ENCODE assay signal across 18 cellular contexts in the genomic region with DNA sequence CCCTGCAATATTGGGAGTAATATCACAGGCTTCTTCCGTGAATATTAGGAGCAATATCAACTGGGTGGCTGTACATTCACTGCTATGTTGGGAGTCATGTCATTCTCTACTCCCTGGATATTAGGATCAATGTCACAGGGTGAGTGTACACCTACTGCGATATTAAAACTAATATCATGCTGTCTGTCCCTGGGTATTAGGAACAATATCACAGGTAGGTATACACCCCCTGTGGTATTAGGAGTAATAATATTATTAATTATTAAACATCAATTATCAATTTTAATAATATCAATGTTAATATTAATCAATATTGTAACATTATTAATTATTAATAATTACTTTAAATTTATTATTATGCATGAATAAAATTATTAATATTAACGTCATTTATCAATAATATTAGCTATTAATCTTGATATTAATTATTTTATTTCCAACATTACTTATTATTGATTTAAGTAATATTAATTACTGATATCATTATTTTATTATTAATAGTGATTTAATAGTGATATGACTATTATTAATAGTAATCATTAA.
A peak's percentile ranks its signal among the peaks of the same experiment; 100 is the strongest.
DNase-seq lines count a peak whose midpoint lies in the region; ATAC-seq, FAIRE-seq and TF ChIP-seq lines count a peak whose summit lies in the region.
"Had no signal": no experiment of that assay in that cellular context is flagged by ENCODE, and none has a peak within 500 bp of the region (broad histone marks: within the 10 kb centered on the region; RNA-seq: fewer than 3 reads in every experiment).

No MANE protein-coding gene starts in this region.

- H3K27me3 ChIP-seq in ovary, result no peaks in the 10 kb centered on the region

- H3K4me3 ChIP-seq in ovary, result no peak overlapping the region
- H3K4me3 ChIP-seq: GM23338 had no signal

- WGBS in ovary, 3 donors, result 75 to 90% (median 87%) methylated on average over 3 of the region's 3 CpGs

- no peak for TF ChIP-seq CTCF in WTC11 (IDR thresholded peaks at IDR 0.05)
- no peak for TF ChIP-seq CTCF in ovary (IDR thresholded peaks at IDR 0.05)

- POLR2A ChIA-PET in WTC11 (lab: Charles Lee), result no interaction called here

- H3K27ac ChIP-seq in ovary, result no peak overlapping the region
- H3K27ac ChIP-seq: C4-2B, HL-60 had no signal

- CTCF ChIA-PET in WTC11 (lab: Charles Lee), result no interaction called here

- 0 out of 2 replicates have a peak, but pooled peaks cover 3% of the 10 kb centered on the region for H3K36me3 Mint-ChIP-seq in WTC11

- DNase-seq in WTC11 (ENCODE audit: low spot score) (no peak), frontal cortex (ENCODE audit: low spot score in 2 of 2) (no peak), ovary (no peak), NCI-H526 treated with DMSO at 0.1 percent for 48 hours (lab: John Stamatoyannopoulos, UW) (no peak)
- DNase-seq: ACHN; Caco-2; CD4-positive, alpha-beta T cell; GDM1; HCEC 1CT had no signal

- no peaks in the 10 kb centered on the region for H3K36me3 ChIP-seq in ovary

- no peaks in the 10 kb centered on the region for H3K4me1 Mint-ChIP-seq in WTC11
- H3K4me1 Mint-ChIP-seq: GM23338 had no signal

- ATAC-seq in WTC11 (no peak), GM21723 (IDR thresholded peaks at IDR 0.05; ENCODE audit: unreplicated experiment) (no peak)
- ATAC-seq: GM23338 had no signal

- FAIRE-seq in G401.6 (lab: Jason Lieb, UNC) (peak; percentile 97), frontal cortex (lab: Jason Lieb, UNC) (peak; percentile 99)
- FAIRE-seq: D721Med, GM12892, GM18507, H54 had no signal

- no peak for TF ChIP-seq EP300 in ovary (IDR thresholded peaks at IDR 0.05)

- no peak overlapping the region for H3K4me3 Mint-ChIP-seq in WTC11
- H3K4me3 Mint-ChIP-seq: CD4-positive, alpha-beta T cell; GM23338 had no signal

- TF ChIP-seq POLR2A in ovary (IDR thresholded peaks at IDR 0.05), result no peak

- H3K27me3 Mint-ChIP-seq in WTC11 (ENCODE audit: low read depth), result no peaks in the 10 kb centered on the region
- H3K27me3 Mint-ChIP-seq: CD4-positive, alpha-beta T cell had no signal

- H3K9me3 ChIP-seq in ovary, result peaks cover 0 to 4% of the 10 kb centered on the region in 2 donors
- H3K9me3 ChIP-seq: Caco-2 had no signal

- H3K4me1 ChIP-seq in ovary (ENCODE audit: insufficient read depth), result no peaks in the 10 kb centered on the region
- H3K4me1 ChIP-seq: Caco-2 had no signal

- intact Hi-C loops in ovary (cut with DNase I), result no loop called here

- peaks cover 61% of the 10 kb centered on the region for H3K9me3 Mint-ChIP-seq in WTC11

- H3K27ac Mint-ChIP-seq in WTC11, result no peak overlapping the region
- H3K27ac Mint-ChIP-seq: CD4-positive, alpha-beta T cell; GM23338 had no signal

TF ChIP-seq in WTC11, 78 proteins besides CTCF, POLR2A, EP300 and RAD21:
- TF ChIP-seq HMGA2 (CRISPR knock-in tag; IDR thresholded peaks at IDR 0.05), result peak; percentile 91
- TF ChIP-seq IRF2 (CRISPR knock-in tag; IDR thresholded peaks at IDR 0.05; ENCODE audit: borderline replicate concordance, low read depth), result no peak
